ENCODE assay signal across 8 cellular contexts in the genomic region with DNA sequence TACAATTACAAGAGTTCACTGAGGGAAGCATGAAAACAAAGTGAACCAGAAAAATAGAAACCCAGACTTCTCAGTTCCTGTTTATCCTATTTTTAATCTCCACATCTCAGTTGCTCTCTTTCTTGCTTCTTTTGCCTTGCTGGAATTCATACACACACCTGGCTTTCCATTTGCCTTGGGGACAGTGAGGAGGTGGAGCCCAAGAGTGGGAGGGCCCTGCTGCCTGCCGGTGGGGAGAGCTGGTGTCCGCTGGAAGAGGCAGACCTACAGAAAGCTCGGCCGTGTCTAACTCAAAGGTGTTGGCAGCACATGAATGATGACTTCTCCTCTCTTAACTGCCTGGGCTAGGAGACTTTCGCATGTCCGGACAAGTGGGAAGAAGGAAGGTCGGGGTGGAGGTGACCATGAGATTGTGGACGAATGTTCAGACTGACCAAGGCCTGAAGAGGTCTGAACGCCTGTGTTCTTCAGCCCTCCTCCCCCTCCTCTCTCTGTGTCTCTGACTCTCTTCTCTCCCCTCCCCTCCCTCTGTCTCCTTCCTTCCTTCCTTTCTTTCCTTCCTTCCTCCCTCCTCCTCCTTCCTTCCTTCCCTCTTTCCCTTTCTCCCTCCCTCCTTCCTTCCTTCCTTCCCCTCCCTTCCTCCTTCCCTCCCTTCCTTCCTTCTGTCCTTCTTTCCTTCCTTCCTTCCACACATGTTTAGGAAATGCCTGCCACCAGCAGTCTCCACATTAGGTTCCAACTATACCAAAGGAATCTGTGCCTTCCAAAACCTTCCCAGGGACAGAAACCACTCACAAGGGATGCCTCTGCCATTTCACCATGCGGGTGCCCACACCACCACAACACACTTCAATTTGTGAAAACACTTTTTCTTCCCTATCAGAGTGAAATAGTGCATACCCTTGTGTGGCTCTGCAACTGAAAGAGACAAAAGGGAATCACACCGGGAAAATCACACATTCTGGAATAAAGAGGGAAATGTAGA.
DNase-seq lines count a peak whose midpoint lies in the region; ATAC-seq and TF ChIP-seq lines count a peak whose summit lies in the region.

No MANE protein-coding gene starts in this region.

- no peaks in the 10 kb centered on the region for H3K79me2 ChIP-seq in DND-41 (ENCODE audit: insufficient read depth, low read length)

- H3K27ac Mint-ChIP-seq in MCF 10A (ENCODE audit: low read depth, unreplicated experiment) (peak overlapping the region; percentile 65), nephron progenitor cell (no peak overlapping the region)

- H3K9me3 Mint-ChIP-seq in MCF 10A (ENCODE audit: unreplicated experiment) (no peaks in the 10 kb centered on the region), nephron progenitor cell (peaks cover 12% of the 10 kb centered on the region)

- no peaks in the 10 kb centered on the region for H3K36me3 ChIP-seq in DND-41 (ENCODE audit: insufficient read depth, low read length)

- peaks cover 18% of the 10 kb centered on the region for H3K4me1 Mint-ChIP-seq in MCF 10A (ENCODE audit: insufficient read depth, unreplicated experiment)
- H3K4me1 Mint-ChIP-seq in nephron progenitor cell, result peaks cover 26% of the 10 kb centered on the region

- intact Hi-C loops in MCF 10A (cut with micrococcal nuclease), result no loop called here

- no peak overlapping the region for H2AFZ ChIP-seq in DND-41 (ENCODE audit: low read depth, low read length)

- no peak for DNase-seq in DND-41
- DNase-seq in KBM-7, result peak; percentile 41
- peak; percentile 51 for DNase-seq in MCF 10A (ENCODE audit: unreplicated experiment)
- peak; percentile 23 for DNase-seq in nephron progenitor cell
- no peak for DNase-seq in ACHN
- DNase-seq in NCI-H2107 (lab: John Stamatoyannopoulos, UW), result no peak

- TF ChIP-seq CTCF in DND-41 (IDR thresholded peaks at IDR 0.05; ENCODE audit: borderline replicate concordance, extremely low read depth, low read length, poor library complexity, severe bottlenecking), result no peak
- TF ChIP-seq CTCF in MCF 10A (IDR thresholded peaks at IDR 0.05; ENCODE audit: unreplicated experiment), result no peak
- TF ChIP-seq CTCF in nephron progenitor cell (IDR thresholded peaks at IDR 0.05), result no peak

- POLR2A ChIA-PET in MCF 10A (lab: Yijun Ruan, JAX), result interaction anchor here (0.6 to 2.6 kb wide), 4 partner anchors 9 to 314 kb away, joined by 3 to 13 read pairs (median 5); no protein-coding TSS in a partner anchor

- H3K36me3 Mint-ChIP-seq in MCF 10A (ENCODE audit: insufficient read depth, unreplicated experiment), result no peaks in the 10 kb centered on the region
- H3K36me3 Mint-ChIP-seq in nephron progenitor cell (ENCODE audit: low read depth), result no peaks in the 10 kb centered on the region

- TSS peak; percentile 42 for BruUV-seq in MCF 10A (replicated peaks; lab: Mats Ljungman, UMichigan)

- H3K4me1 ChIP-seq in DND-41 (ENCODE audit: insufficient read depth, low read length), result peaks cover 21% of the 10 kb centered on the region

- H4K20me1 ChIP-seq in DND-41 (ENCODE audit: insufficient read depth, low read length), result no peaks in the 10 kb centered on the region

- ATAC-seq in DND-41 (ENCODE audit: insufficient read depth, low read depth) (no peak), GM18505 (IDR thresholded peaks at IDR 0.05; ENCODE audit: unreplicated experiment) (no peak), GM18502 (IDR thresholded peaks at IDR 0.05; ENCODE audit: poor library complexity, unreplicated experiment) (no peak)

- CTCF ChIA-PET in MCF 10A (lab: Yijun Ruan, JAX), result no interaction called here

- no peaks in the 10 kb centered on the region for H3K27me3 ChIP-seq in DND-41 (ENCODE audit: insufficient read depth, low read length, poor library complexity)

- TF ChIP-seq POLR2A in GM18505 (IDR thresholded peaks at IDR 0.05; ENCODE audit: borderline replicate concordance, extremely low read depth, insufficient read depth, insufficient read length), result no peak

- H3K27me3 Mint-ChIP-seq in MCF 10A (ENCODE audit: insufficient read depth, unreplicated experiment) (no peaks in the 10 kb centered on the region), nephron progenitor cell (ENCODE audit: low read depth, poor library complexity) (peaks cover 8% of the 10 kb centered on the region)

- peak overlapping the region; percentile 2; the same call in 1 of the 2 replicates for H3K27ac ChIP-seq in DND-41 (ENCODE audit: low read length)

- H3K4me3 ChIP-seq in DND-41 (ENCODE audit: low read depth in 1 of 2, low read length in 2 of 2), result no peak overlapping the region

- no peak overlapping the region for H3K9ac ChIP-seq in DND-41 (ENCODE audit: low read depth, low read length)

- H3K9me3 ChIP-seq in DND-41 (ENCODE audit: insufficient read depth, low read length, severe bottlenecking), result peaks cover 6% of the 10 kb centered on the region

- in situ Hi-C loops in KBM-7 (cut with MboI; ENCODE audit: low pct_unique_long_range_greater_than_20kb, low sequenced_read_pairs), result no loop called here
- in situ Hi-C loops in ACHN (cut with HindIII; ENCODE audit: low pct_ligation_motif_present, low pct_unique_long_range_greater_than_20kb, low sequenced_read_pairs), result no loop called here

- H3K4me2 ChIP-seq in DND-41 (ENCODE audit: insufficient read depth, low read length), result no peak overlapping the region

- peak overlapping the region; percentile 28 for H3K4me3 Mint-ChIP-seq in MCF 10A (ENCODE audit: unreplicated experiment)
- no peak overlapping the region for H3K4me3 Mint-ChIP-seq in nephron progenitor cell

Comparison
In these comparisons a context has a peak if more than half of its experiments do, and no peak if none do; other contexts are left out.
1. DNase-seq: peak in KBM-7 (single experiment), MCF 10A (single experiment) and nephron progenitor cell (single experiment); none in DND-41 (single experiment), ACHN (single experiment) and NCI-H2107 (single experiment).